1 cellular context compared by ENCODE assay signal in the genomic region with DNA sequence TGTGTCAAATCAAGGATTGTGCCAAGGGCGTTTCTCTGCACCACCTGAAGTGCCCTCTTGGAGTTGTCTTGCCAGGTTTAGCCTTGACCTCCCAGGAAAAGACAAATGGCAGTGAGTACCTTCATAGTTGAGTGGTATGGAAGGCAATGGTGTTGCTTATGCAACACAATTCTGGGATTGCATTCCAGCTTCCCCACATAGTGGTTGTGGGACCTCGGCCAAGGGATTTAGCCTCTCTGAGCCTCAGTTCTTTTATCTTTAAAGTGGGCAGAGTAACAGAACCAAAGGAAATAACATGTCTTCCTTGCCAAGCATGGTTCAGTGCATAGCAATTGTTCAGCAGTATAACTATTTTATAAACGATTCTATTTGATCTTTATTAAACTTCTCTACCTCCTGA.
TF ChIP-seq lines count a peak whose summit lies in the region.

No MANE protein-coding gene starts in this region.

TF ChIP-seq in H1, 55 proteins besides CTCF, POLR2A, EP300 and RAD21 (continued from another document):
- no peak for TF ChIP-seq RBBP5 (IDR thresholded peaks at IDR 0.05; ENCODE audit: borderline replicate concordance, low read depth, low read length)
- no peak for TF ChIP-seq SIX5 (IDR thresholded peaks at IDR 0.05; ENCODE audit: low read depth, low read length)
